15 cellular contexts compared by ENCODE assay signal in the genomic region with DNA sequence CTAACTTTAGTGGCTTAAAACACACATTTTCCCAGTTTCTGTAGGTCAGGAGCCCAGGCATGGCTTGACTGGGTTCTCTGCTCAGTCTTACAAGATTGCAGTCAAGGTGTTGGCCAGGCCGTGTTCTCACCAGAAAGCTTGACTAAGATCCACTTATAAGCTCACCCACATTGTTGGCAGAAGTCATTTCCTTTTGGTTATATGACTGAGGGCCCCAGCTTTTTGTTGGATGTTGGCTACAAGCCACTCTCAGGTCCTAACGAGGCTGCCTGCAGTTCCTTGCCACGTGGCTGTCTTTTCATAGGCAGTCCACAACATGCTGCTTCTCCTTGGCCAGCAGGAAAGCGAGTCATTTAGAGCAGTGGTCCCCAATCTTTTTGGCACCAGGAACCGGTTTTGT.
DNase-seq lines count a peak whose midpoint lies in the region; ATAC-seq and TF ChIP-seq lines count a peak whose summit lies in the region.
"Had no signal": no experiment of that assay in that cellular context is flagged by ENCODE, and none has a peak within 500 bp of the region (broad histone marks: within the 10 kb centered on the region; RNA-seq: fewer than 3 reads in every experiment).

No MANE protein-coding gene starts in this region.

- intact Hi-C loops in activated CD4-positive, alpha-beta T cell treated with anti-CD3 and anti-CD28 coated beads for 36 hours (cut with DNase I, micrococcal nuclease): no loop called here

- POLR2A ChIA-PET in activated CD4-positive, alpha-beta T cell treated with anti-CD3 and anti-CD28 coated beads for 36 hours (lab: Charles Lee): interaction anchor here (0.6 to 1.2 kb wide), 4 partner anchors 8 to 98 kb away, joined by 3 to 4 read pairs (median 4); no protein-coding TSS in a partner anchor

- no peaks in the 10 kb centered on the region for H3K36me3 Mint-ChIP-seq in activated CD4-positive, alpha-beta T cell treated with anti-CD3 and anti-CD28 coated beads for 36 hours (ENCODE audit: low read depth)
- H3K36me3 Mint-ChIP-seq in activated naive CD8-positive, alpha-beta T cell treated with anti-CD3 and anti-CD28 coated beads for 36 hours: no peaks in the 10 kb centered on the region
- H3K36me3 Mint-ChIP-seq in progenitor cell of endocrine pancreas (ENCODE audit: insufficient read depth): no peaks in the 10 kb centered on the region
- H3K36me3 Mint-ChIP-seq: naive B cell had no signal

- TF ChIP-seq CTCF in progenitor cell of endocrine pancreas (IDR thresholded peaks at IDR 0.05; ENCODE audit: unreplicated experiment): no peak

- peaks cover 41% of the 10 kb centered on the region for H3K4me1 Mint-ChIP-seq in activated CD4-positive, alpha-beta T cell treated with anti-CD3 and anti-CD28 coated beads for 36 hours
- H3K4me1 Mint-ChIP-seq in activated naive CD8-positive, alpha-beta T cell treated with anti-CD3 and anti-CD28 coated beads for 36 hours: peaks cover 43% of the 10 kb centered on the region
- H3K4me1 Mint-ChIP-seq in progenitor cell of endocrine pancreas (ENCODE audit: low read depth): peaks cover 9% of the 10 kb centered on the region

- no peak overlapping the region for H3K4me3 Mint-ChIP-seq in activated CD4-positive, alpha-beta T cell treated with anti-CD3 and anti-CD28 coated beads for 36 hours
- no peak overlapping the region for H3K4me3 Mint-ChIP-seq in activated naive CD8-positive, alpha-beta T cell treated with anti-CD3 and anti-CD28 coated beads for 36 hours
- no peak overlapping the region for H3K4me3 Mint-ChIP-seq in progenitor cell of endocrine pancreas (ENCODE audit: low read depth)

- peak; percentile 78 for ATAC-seq in activated CD4-positive, alpha-beta T cell treated with anti-CD3 and anti-CD28 coated beads for 36 hours
- no peak for ATAC-seq in GM18511 (IDR thresholded peaks at IDR 0.05; ENCODE audit: unreplicated experiment)
- ATAC-seq: gastrocnemius medialis, sciatic nerve had no signal

- CTCF ChIA-PET in activated CD4-positive, alpha-beta T cell treated with anti-CD3 and anti-CD28 coated beads for 36 hours (lab: Charles Lee): interaction anchor here (0.6 to 3.0 kb wide), 12 partner anchors 10 to 183 kb away, joined by 3 to 16 read pairs (median 4); no protein-coding TSS in a partner anchor

- no peak overlapping the region for H3K27ac Mint-ChIP-seq in activated CD4-positive, alpha-beta T cell treated with anti-CD3 and anti-CD28 coated beads for 36 hours
- peak overlapping the region; percentile 12 for H3K27ac Mint-ChIP-seq in activated naive CD8-positive, alpha-beta T cell treated with anti-CD3 and anti-CD28 coated beads for 36 hours
- peak overlapping the region; percentile 62 for H3K27ac Mint-ChIP-seq in progenitor cell of endocrine pancreas

- H3K27me3 Mint-ChIP-seq in activated CD4-positive, alpha-beta T cell treated with anti-CD3 and anti-CD28 coated beads for 36 hours: no peaks in the 10 kb centered on the region
- H3K27me3 Mint-ChIP-seq in activated naive CD8-positive, alpha-beta T cell treated with anti-CD3 and anti-CD28 coated beads for 36 hours: no peaks in the 10 kb centered on the region
- peaks cover 15% of the 10 kb centered on the region for H3K27me3 Mint-ChIP-seq in progenitor cell of endocrine pancreas

- no peaks in the 10 kb centered on the region for H3K9me3 Mint-ChIP-seq in activated CD4-positive, alpha-beta T cell treated with anti-CD3 and anti-CD28 coated beads for 36 hours (ENCODE audit: low read depth)
- no peaks in the 10 kb centered on the region for H3K9me3 Mint-ChIP-seq in activated naive CD8-positive, alpha-beta T cell treated with anti-CD3 and anti-CD28 coated beads for 36 hours
- no peaks in the 10 kb centered on the region for H3K9me3 Mint-ChIP-seq in progenitor cell of endocrine pancreas (ENCODE audit: low read depth)
- H3K9me3 Mint-ChIP-seq: naive B cell had no signal

- DNase-seq in activated CD4-positive, alpha-beta T cell treated with anti-CD3 and anti-CD28 coated beads for 36 hours: peak; percentile 52
- no peak for DNase-seq in activated CD4-positive, alpha-beta T cell treated with anti-CD3 and anti-CD28 coated beads, Interleukin-2, amount 50 U/mL, for 48 hours
- DNase-seq in NCI-H2029 (lab: John Stamatoyannopoulos, UW): peak; percentile 31
- DNase-seq in activated naive CD8-positive, alpha-beta T cell treated with anti-CD3 and anti-CD28 coated beads for 36 hours: no peak
- no peak for DNase-seq in progenitor cell of endocrine pancreas (ENCODE audit: low spot score, unreplicated experiment)
- no peak for DNase-seq in amniotic stem cell (lab: John Stamatoyannopoulos, UW)
- no peak for DNase-seq in NCI-H2227 treated with DMSO at 0.1 percent for 48 hours (lab: John Stamatoyannopoulos, UW)
- DNase-seq: activated CD4-positive, CD25-positive, alpha-beta regulatory T cell treated with anti-CD3 and anti-CD28 coated beads, Interleukin-2, amount 50 U/mL, for 72 hours; activated naive CD4-positive, alpha-beta T cell treated with anti-CD3 and anti-CD28 coated beads, Interleukin-2, amount 50 U/mL, for 16 hours; Caco-2; gastrocnemius medialis; naive B cell; SK-N-SH had no signal

Comparison
In these comparisons a context has a peak if more than half of its experiments do, and no peak if none do; other contexts are left out.
1. DNase-seq: peak in activated CD4-positive, alpha-beta T cell treated with anti-CD3 and anti-CD28 coated beads for 36 hours (single experiment) and NCI-H2029 (single experiment); none in activated CD4-positive, alpha-beta T cell treated with anti-CD3 and anti-CD28 coated beads, Interleukin-2, amount 50 U/mL, for 48 hours (0 of 2), activated naive CD8-positive, alpha-beta T cell treated with anti-CD3 and anti-CD28 coated beads for 36 hours (single experiment), progenitor cell of endocrine pancreas (single experiment), amniotic stem cell (single experiment) and NCI-H2227 treated with DMSO at 0.1 percent for 48 hours (single experiment).